Comparison of ENCODE assay signal across 19 cellular contexts in genomic region chr13:22866221-22866620, GRCh38.
A peak's percentile ranks its signal among the peaks of the same experiment; 100 is the strongest.
DNase-seq lines count a peak whose midpoint lies in the region; ATAC-seq and TF ChIP-seq lines count a peak whose summit lies in the region.
"Had no signal": no experiment of that assay in that cellular context is flagged by ENCODE, and none has a peak within 500 bp of the region (broad histone marks: within the 10 kb centered on the region; RNA-seq: fewer than 3 reads in every experiment).

No MANE protein-coding gene starts in this region.

- ATAC-seq in WTC11, result no peak

- DNase-seq in WTC11 (ENCODE audit: low spot score) (no peak), trophoblast cell (peak; percentile 67 to 88), COLO668 (lab: John Stamatoyannopoulos, UW; ENCODE audit: unreplicated experiment) (no peak), mesothelial cell of epicardium (ENCODE audit: low spot score in 2 of 2, unreplicated experiment in 2 of 2) (no peak), substantia nigra (lab: John Stamatoyannopoulos, UW) (no peak)
- DNase-seq: 8988T; ACHN; BE2C; C1 segment of cervical spinal cord; Caco-2; Calu3; CD4-positive, alpha-beta memory T cell; CD4-positive, CD25-positive, alpha-beta regulatory T cell; CD8-positive, alpha-beta memory T cell; DMS79 treated with DMSO at 0.1 percent for 48 hours; GF-D8 had no signal

- no peak overlapping the region for H3K23ac ChIP-seq in trophoblast cell (ENCODE audit: low read length)

- H3K27ac ChIP-seq in OCI-LY3 (ENCODE audit: low read length) (no peak overlapping the region), trophoblast cell (ENCODE audit: low read depth, low read length) (no peak overlapping the region), substantia nigra (ENCODE audit: low read depth, low read length, poor library complexity, severe bottlenecking) (no peak overlapping the region)
- H3K27ac ChIP-seq: BLaER1 had no signal

- no peaks in the 10 kb centered on the region for H4K20me1 ChIP-seq in OCI-LY3 (ENCODE audit: insufficient read depth, low read length)
- H4K20me1 ChIP-seq: BLaER1 had no signal

- H3K4me3 ChIP-seq in OCI-LY3 (ENCODE audit: low read length) (no peak overlapping the region), trophoblast cell (ENCODE audit: low read depth, low read length) (no peak overlapping the region)
- H3K4me3 ChIP-seq: BLaER1 had no signal

- TF ChIP-seq CTCF in OCI-LY3 (IDR thresholded peaks at IDR 0.05; ENCODE audit: low read depth, low read length) (no peak), WTC11 (IDR thresholded peaks at IDR 0.05) (no peak), mesothelial cell of epicardium (IDR thresholded peaks at IDR 0.05; ENCODE audit: unreplicated experiment) (no peak)

- no peak overlapping the region for H2BK5ac ChIP-seq in trophoblast cell (ENCODE audit: low read depth, low read length, poor library complexity)

- CTCF ChIA-PET in WTC11 (lab: Charles Lee), result interaction anchor here (1.4 kb wide), 1 partner anchor 65 kb away, joined by 5 read pairs; no protein-coding TSS in a partner anchor

- H3K36me3 ChIP-seq in OCI-LY3 (replicated peaks; ENCODE audit: low read depth, low read length) (no peaks in the 10 kb centered on the region), trophoblast cell (ENCODE audit: control insufficient read depth in 1 of 2, insufficient read depth in 2 of 2, low read length in 2 of 2) (no peaks in the 10 kb centered on the region)
- H3K36me3 ChIP-seq: BE2C, BLaER1 had no signal

- no peak overlapping the region for H2BK120ac ChIP-seq in trophoblast cell (ENCODE audit: insufficient read depth, low read length, poor library complexity)

- H3K27me3 Mint-ChIP-seq in WTC11 (ENCODE audit: low read depth), result no peaks in the 10 kb centered on the region; the same call in 1 of the 2 replicates
- no peaks in the 10 kb centered on the region for H3K27me3 Mint-ChIP-seq in mesothelial cell of epicardium (ENCODE audit: low read depth)
- H3K27me3 Mint-ChIP-seq: CD4-positive, alpha-beta memory T cell; CD4-positive, CD25-positive, alpha-beta regulatory T cell had no signal

- no peaks in the 10 kb centered on the region for H3K79me2 ChIP-seq in OCI-LY3 (ENCODE audit: low read length)
- H3K79me2 ChIP-seq in trophoblast cell (ENCODE audit: control insufficient read depth, insufficient read depth, low read length, poor library complexity), result no peaks in the 10 kb centered on the region

- no peak overlapping the region for H3K18ac ChIP-seq in trophoblast cell (ENCODE audit: low read length)

- H3K9ac ChIP-seq in OCI-LY3 (ENCODE audit: low read length) (no peak overlapping the region), trophoblast cell (ENCODE audit: low read length) (no peak overlapping the region)
- H3K9ac ChIP-seq: BLaER1 had no signal

- H4K91ac ChIP-seq in trophoblast cell (ENCODE audit: low read depth, low read length), result no peak overlapping the region

- H3K4me3 Mint-ChIP-seq in WTC11 (no peak overlapping the region), mesothelial cell of epicardium (no peak overlapping the region)
- H3K4me3 Mint-ChIP-seq: CD14-positive monocyte; CD4-positive, alpha-beta memory T cell; CD4-positive, CD25-positive, alpha-beta regulatory T cell; CD8-positive, alpha-beta memory T cell had no signal

- no peak overlapping the region for H4K12ac ChIP-seq in trophoblast cell (ENCODE audit: low read depth, low read length)

- H2AK5ac ChIP-seq in trophoblast cell (ENCODE audit: low read length), result no peak overlapping the region

- peaks cover 8% of the 10 kb centered on the region for H3K4me1 Mint-ChIP-seq in WTC11
- no peaks in the 10 kb centered on the region for H3K4me1 Mint-ChIP-seq in mesothelial cell of epicardium
- H3K4me1 Mint-ChIP-seq: CD14-positive monocyte; CD4-positive, alpha-beta memory T cell; CD4-positive, CD25-positive, alpha-beta regulatory T cell; CD8-positive, alpha-beta memory T cell had no signal

- H3K27me3 ChIP-seq in OCI-LY3 (ENCODE audit: low read depth, low read length), result no peaks in the 10 kb centered on the region
- no peaks in the 10 kb centered on the region for H3K27me3 ChIP-seq in trophoblast cell (ENCODE audit: insufficient read depth, low read length)
- H3K27me3 ChIP-seq: BE2C, BLaER1 had no signal

- peaks cover 34% of the 10 kb centered on the region for H3K9me3 Mint-ChIP-seq in WTC11
- H3K9me3 Mint-ChIP-seq in mesothelial cell of epicardium, result no peaks in the 10 kb centered on the region

- no peaks in the 10 kb centered on the region for H3K79me1 ChIP-seq in trophoblast cell (ENCODE audit: low read length)

- WGBS in trophoblast cell (ENCODE audit: extremely low coverage, insufficient coverage, insufficient read length), result no CpG with 5 or more reads among the region's 9 CpGs

- H3K36me3 Mint-ChIP-seq in WTC11, result peaks cover 21% of the 10 kb centered on the region
- H3K36me3 Mint-ChIP-seq in mesothelial cell of epicardium, result peaks cover 3% of the 10 kb centered on the region
- H3K36me3 Mint-ChIP-seq: CD14-positive monocyte; CD4-positive, alpha-beta memory T cell; CD4-positive, CD25-positive, alpha-beta regulatory T cell; CD8-positive, alpha-beta memory T cell had no signal

- H2AFZ ChIP-seq in OCI-LY3 (ENCODE audit: low read depth, low read length) (0 out of 2 replicates have a peak overlapping the region, but pooled peaks have one; percentile 25), trophoblast cell (ENCODE audit: insufficient read depth, low read length, poor library complexity) (no peak overlapping the region)

- peaks cover 6% of the 10 kb centered on the region for H3K4me1 ChIP-seq in OCI-LY3 (ENCODE audit: low read length)
- H3K4me1 ChIP-seq in trophoblast cell (ENCODE audit: control insufficient read depth in 1 of 2, insufficient read depth in 2 of 2, low read length in 2 of 2), result no peaks in the 10 kb centered on the region
- H3K4me1 ChIP-seq: BE2C, Caco-2 had no signal

- no peak overlapping the region for H4K8ac ChIP-seq in trophoblast cell (ENCODE audit: low read depth, low read length)

- H3K27ac Mint-ChIP-seq in WTC11, result peak overlapping the region; percentile 30; the same call in 1 of the 2 replicates
- no peak overlapping the region for H3K27ac Mint-ChIP-seq in mesothelial cell of epicardium
- H3K27ac Mint-ChIP-seq: CD14-positive monocyte; CD4-positive, alpha-beta memory T cell; CD4-positive, CD25-positive, alpha-beta regulatory T cell; CD8-positive, alpha-beta memory T cell had no signal

- POLR2A ChIA-PET in WTC11 (lab: Charles Lee), result no interaction called here

- no peak overlapping the region for H3K4ac ChIP-seq in trophoblast cell (ENCODE audit: low read depth, low read length)

- H3K9me3 ChIP-seq in OCI-LY3 (ENCODE audit: insufficient read depth, low read length) (no peaks in the 10 kb centered on the region), trophoblast cell (ENCODE audit: insufficient read depth, low read depth, low read length) (no peaks in the 10 kb centered on the region)
- H3K9me3 ChIP-seq: BE2C, Caco-2 had no signal

- H3K4me2 ChIP-seq in OCI-LY3 (ENCODE audit: low read length) (no peak overlapping the region), trophoblast cell (ENCODE audit: low read length) (no peak overlapping the region)

- no peak overlapping the region for H2BK12ac ChIP-seq in trophoblast cell (ENCODE audit: low read length)

- no peak overlapping the region for H3K14ac ChIP-seq in trophoblast cell (ENCODE audit: low read length)

TF ChIP-seq in WTC11, 78 proteins besides CTCF, POLR2A, EP300 and RAD21 (continues in another document):
- TF ChIP-seq ZNF263 (CRISPR knock-in tag; IDR thresholded peaks at IDR 0.05; ENCODE audit: low read depth), result no peak
- TF ChIP-seq ATF3 (CRISPR knock-in tag; conservative IDR thresholded peaks at IDR 0.05), result no peak
- TF ChIP-seq CREB1 (CRISPR knock-in tag; IDR thresholded peaks at IDR 0.05), result no peak
- TF ChIP-seq USF2 (CRISPR knock-in tag; IDR thresholded peaks at IDR 0.05), result no peak
- TF ChIP-seq IRF2 (CRISPR knock-in tag; IDR thresholded peaks at IDR 0.05; ENCODE audit: borderline replicate concordance, low read depth), result no peak
- TF ChIP-seq, protein P1, sequence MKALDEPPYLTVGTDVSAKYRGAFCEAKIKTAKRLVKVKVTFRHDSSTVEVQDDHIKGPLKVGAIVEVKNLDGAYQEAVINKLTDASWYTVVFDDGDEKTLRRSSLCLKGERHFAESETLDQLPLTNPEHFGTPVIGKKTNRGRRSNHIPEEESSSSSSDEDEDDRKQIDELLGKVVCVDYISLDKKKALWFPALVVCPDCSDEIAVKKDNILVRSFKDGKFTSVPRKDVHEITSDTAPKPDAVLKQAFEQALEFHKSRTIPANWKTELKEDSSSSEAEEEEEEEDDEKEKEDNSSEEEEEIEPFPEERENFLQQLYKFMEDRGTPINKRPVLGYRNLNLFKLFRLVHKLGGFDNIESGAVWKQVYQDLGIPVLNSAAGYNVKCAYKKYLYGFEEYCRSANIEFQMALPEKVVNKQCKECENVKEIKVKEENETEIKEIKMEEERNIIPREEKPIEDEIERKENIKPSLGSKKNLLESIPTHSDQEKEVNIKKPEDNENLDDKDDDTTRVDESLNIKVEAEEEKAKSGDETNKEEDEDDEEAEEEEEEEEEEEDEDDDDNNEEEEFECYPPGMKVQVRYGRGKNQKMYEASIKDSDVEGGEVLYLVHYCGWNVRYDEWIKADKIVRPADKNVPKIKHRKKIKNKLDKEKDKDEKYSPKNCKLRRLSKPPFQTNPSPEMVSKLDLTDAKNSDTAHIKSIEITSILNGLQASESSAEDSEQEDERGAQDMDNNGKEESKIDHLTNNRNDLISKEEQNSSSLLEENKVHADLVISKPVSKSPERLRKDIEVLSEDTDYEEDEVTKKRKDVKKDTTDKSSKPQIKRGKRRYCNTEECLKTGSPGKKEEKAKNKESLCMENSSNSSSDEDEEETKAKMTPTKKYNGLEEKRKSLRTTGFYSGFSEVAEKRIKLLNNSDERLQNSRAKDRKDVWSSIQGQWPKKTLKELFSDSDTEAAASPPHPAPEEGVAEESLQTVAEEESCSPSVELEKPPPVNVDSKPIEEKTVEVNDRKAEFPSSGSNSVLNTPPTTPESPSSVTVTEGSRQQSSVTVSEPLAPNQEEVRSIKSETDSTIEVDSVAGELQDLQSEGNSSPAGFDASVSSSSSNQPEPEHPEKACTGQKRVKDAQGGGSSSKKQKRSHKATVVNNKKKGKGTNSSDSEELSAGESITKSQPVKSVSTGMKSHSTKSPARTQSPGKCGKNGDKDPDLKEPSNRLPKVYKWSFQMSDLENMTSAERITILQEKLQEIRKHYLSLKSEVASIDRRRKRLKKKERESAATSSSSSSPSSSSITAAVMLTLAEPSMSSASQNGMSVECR (CRISPR knock-in tag; IDR thresholded peaks at IDR 0.05; ENCODE audit: borderline replicate concordance), result no peak

Comparison
In these comparisons a context has a peak if more than half of its experiments do, and no peak if none do; other contexts are left out.
1. DNase-seq: peak in trophoblast cell (2 of 2); none in WTC11 (single experiment), COLO668 (single experiment), mesothelial cell of epicardium (0 of 2) and substantia nigra (0 of 49).